In genomic region chr19:49590071-49590970, GRCh38 we compare ENCODE assay signal across 8 cellular contexts. TPM values are rescaled to one million over a fixed set of nuclear protein-coding genes. Genes with fewer than 3 reads are reported as not detected.
DNase-seq lines count a peak whose midpoint lies in the region; ATAC-seq and TF ChIP-seq lines count a peak whose summit lies in the region.

No MANE protein-coding gene starts in this region.

- H3K27me3 ChIP-seq in Caco-2 (replicated peaks; ENCODE audit: control insufficient read depth, insufficient read depth, low read length) (no peaks in the 10 kb centered on the region), HUES64 (ENCODE audit: insufficient read depth, low read length) (no peaks in the 10 kb centered on the region), OCI-LY3 (ENCODE audit: low read depth, low read length) (no peaks in the 10 kb centered on the region; the same call in 1 of the 2 replicates), mononuclear cell (ENCODE audit: insufficient read depth, low read length) (no peaks in the 10 kb centered on the region)

- under 1% methylated on average over 58 of the region's 58 CpGs for WGBS in HUES64

- TF ChIP-seq CTCF in Caco-2 (IDR thresholded peaks at IDR 0.05; ENCODE audit: insufficient read depth in 1 of 2, low read depth in 1 of 2, low read length in 1 of 2, severe bottlenecking in 1 of 2, unreplicated experiment in 1 of 2) (no peak), OCI-LY3 (IDR thresholded peaks at IDR 0.05; ENCODE audit: low read depth, low read length) (peak; percentile 8; the same call in 1 of the 2 replicates), epithelial cell of esophagus (IDR thresholded peaks at IDR 0.05; ENCODE audit: insufficient read depth, low read depth, low read length, missing control alignments) (peak; percentile 29)

- CTCF ChIA-PET in Caco-2 (lab: Charles Lee): interaction anchor here (2.4 kb wide), 1 partner anchor 50 kb away, joined by 9 read pairs; the partner anchor contains the start of gene RRAS

- H3K27ac ChIP-seq in HUES64 (ENCODE audit: low read depth, low read length) (peak overlapping the region; percentile 97), OCI-LY3 (ENCODE audit: low read length) (peak overlapping the region; percentile 88)

- H3K9me3 Mint-ChIP-seq in Caco-2 (ENCODE audit: unreplicated experiment): no peaks in the 10 kb centered on the region

- H3K4me1 ChIP-seq in Caco-2 (peaks cover 10% of the 10 kb centered on the region), HUES64 (ENCODE audit: insufficient read depth, low read length) (peaks cover 7% of the 10 kb centered on the region; the same call in 1 of the 2 replicates), OCI-LY3 (ENCODE audit: low read length) (peaks cover 13% of the 10 kb centered on the region), mononuclear cell (ENCODE audit: insufficient read depth, low read length) (peaks cover 20% of the 10 kb centered on the region)

- H3K4me3 Mint-ChIP-seq in Caco-2 (ENCODE audit: unreplicated experiment): peak overlapping the region; percentile 74

- peak overlapping the region; percentile 82 for H3K27ac Mint-ChIP-seq in Caco-2 (ENCODE audit: unreplicated experiment)

- peaks cover 35% of the 10 kb centered on the region for H3K79me2 ChIP-seq in OCI-LY3 (ENCODE audit: low read length)

- peak; percentile 46 for ATAC-seq in GM21360 (IDR thresholded peaks at IDR 0.05; ENCODE audit: unreplicated experiment)

- DNase-seq in Caco-2: peak; percentile 99
- DNase-seq in activated T-cell treated with anti-CD3 and anti-CD28 coated beads for 24 hours (ENCODE audit: low read depth): peak; percentile 85
- DNase-seq in epithelial cell of esophagus (ENCODE audit: low read depth): peak; percentile 98
- DNase-seq in stimulated activated CD8-positive, alpha-beta memory T cell treated with anti-CD3 and anti-CD28 coated beads, Interleukin-2, amount 100 ng/mL, for 48 hours (ENCODE audit: low read depth in 2 of 2): peak; percentile 90 to 94

- H3K4me1 Mint-ChIP-seq in Caco-2 (ENCODE audit: low read depth, unreplicated experiment): peaks cover 29% of the 10 kb centered on the region

- POLR2A ChIA-PET in Caco-2 (lab: Charles Lee): interaction anchor here (0.7 to 1.6 kb wide), 5 partner anchors 10 to 75 kb away, joined by 5 to 18 read pairs (median 8); partner anchors contain the start of genes BCL2L12, IRF3, NOSIP and PRRG2

- H2AFZ ChIP-seq in OCI-LY3 (ENCODE audit: low read depth, low read length): no peak overlapping the region

- H3K36me3 ChIP-seq in Caco-2 (ENCODE audit: control insufficient read depth, insufficient read depth, low read length) (no peaks in the 10 kb centered on the region), HUES64 (ENCODE audit: insufficient read depth, low read length) (peaks cover 14% of the 10 kb centered on the region), OCI-LY3 (replicated peaks; ENCODE audit: low read depth, low read length) (peaks cover 12% of the 10 kb centered on the region)

- peaks cover 11% of the 10 kb centered on the region for H4K20me1 ChIP-seq in OCI-LY3 (ENCODE audit: insufficient read depth, low read length)

- H3K9ac ChIP-seq in HUES64 (ENCODE audit: low read depth, low read length) (peak overlapping the region; percentile 75), OCI-LY3 (ENCODE audit: low read length) (peak overlapping the region; percentile 87)

- BruUV-seq in Caco-2 (replicated peaks; lab: Mats Ljungman, UMichigan): TSS peak; percentile 79

- intact Hi-C loops in Caco-2 (cut with micrococcal nuclease; ENCODE audit: unreplicated experiment): loop anchor here (1.0 kb wide), 2 partner anchors 10 to 50 kb away; partner anchors contain the start of genes NOSIP and RRAS

- peak overlapping the region; percentile 99 for H3K4me3 ChIP-seq in Caco-2 (ENCODE audit: low read depth, low read length)
- H3K4me3 ChIP-seq in HUES64 (ENCODE audit: low read length): peak overlapping the region; percentile 63
- peak overlapping the region; percentile 77 for H3K4me3 ChIP-seq in OCI-LY3 (ENCODE audit: low read length)
- peak overlapping the region; percentile 69 for H3K4me3 ChIP-seq in epithelial cell of esophagus (ENCODE audit: low read length)
- peak overlapping the region; percentile 84 for H3K4me3 ChIP-seq in mononuclear cell (ENCODE audit: low read length)

- no peaks in the 10 kb centered on the region for H3K27me3 Mint-ChIP-seq in Caco-2 (ENCODE audit: insufficient read depth, unreplicated experiment)

- H3K9me3 ChIP-seq in Caco-2: no peaks in the 10 kb centered on the region
- H3K9me3 ChIP-seq in HUES64 (ENCODE audit: insufficient read depth, low read depth, low read length): no peaks in the 10 kb centered on the region
- no peaks in the 10 kb centered on the region for H3K9me3 ChIP-seq in OCI-LY3 (ENCODE audit: insufficient read depth, low read length)
- H3K9me3 ChIP-seq in mononuclear cell (ENCODE audit: low read depth, low read length): no peaks in the 10 kb centered on the region

- peak overlapping the region; percentile 66 for H3K4me2 ChIP-seq in OCI-LY3 (ENCODE audit: low read length)

- peaks cover 24% of the 10 kb centered on the region for H3K36me3 Mint-ChIP-seq in Caco-2 (ENCODE audit: insufficient read depth, unreplicated experiment)

RNA-seq across cellular contexts. Expression of gene PRR12, which starts 0.7 kb away (rescaled TPM):
- total RNA-seq in Caco-2 (2022) (38.8 and 40.5 TPM in 2 replicates), mononuclear cell (6.4 TPM)
- polyA plus RNA-seq in HUES64 (2013, experiment 1 of 2): 30.1 TPM
- 30.4 TPM for polyA plus RNA-seq in HUES64 (2013, experiment 2 of 2)

RNA-seq across cellular contexts. Expression of gene PRRG2, which starts 9.2 kb away (rescaled TPM):
- 7.7 and 8.4 TPM in 2 replicates for total RNA-seq in Caco-2 (2022)
- polyA plus RNA-seq in HUES64 (2013, experiment 1 of 2): 1.8 TPM
- polyA plus RNA-seq in HUES64 (2013, experiment 2 of 2): 1.5 TPM
- 1.4 TPM for total RNA-seq in mononuclear cell

RNA-seq across cellular contexts. Expression of gene NOSIP, which starts 10.0 kb away (rescaled TPM):
- total RNA-seq in Caco-2 (2022): 74.7 and 77.7 TPM in 2 replicates
- 61.3 TPM for polyA plus RNA-seq in HUES64 (2013, experiment 1 of 2)
- 62.8 TPM for polyA plus RNA-seq in HUES64 (2013, experiment 2 of 2)
- 88.6 TPM for total RNA-seq in mononuclear cell

RNA-seq across cellular contexts. Expression of gene RRAS, which starts 49.6 kb away (rescaled TPM):
- total RNA-seq in Caco-2 (2022) (10.6 and 11.3 TPM in 2 replicates), mononuclear cell (8.7 TPM)
- polyA plus RNA-seq in HUES64 (2013, experiment 1 of 2): 6.7 TPM
- 11.5 TPM for polyA plus RNA-seq in HUES64 (2013, experiment 2 of 2)

RNA-seq across cellular contexts. Expression of gene SCAF1, which starts 51.7 kb away (rescaled TPM):
- total RNA-seq in Caco-2 (2022) (83.4 and 89.5 TPM in 2 replicates), mononuclear cell (8.9 TPM)
- 36.3 TPM for polyA plus RNA-seq in HUES64 (2013, experiment 1 of 2)
- 36.0 TPM for polyA plus RNA-seq in HUES64 (2013, experiment 2 of 2)

Comparison
In these comparisons a context has a peak if more than half of its experiments do, and no peak if none do; other contexts are left out.
1. Peak in every context shown above with its lines: DNase-seq, ATAC-seq, H3K4me3 ChIP-seq and H3K27ac ChIP-seq.
2. CTCF ChIP-seq: peak in OCI-LY3 (single experiment) and epithelial cell of esophagus (single experiment); none in Caco-2 (0 of 2).